Comparison of ENCODE assay signal across 9 cellular contexts in genomic region chr14:53952533-53952932, GRCh38. TPM values are rescaled to one million over a fixed set of nuclear protein-coding genes. Genes with fewer than 3 reads are reported as not detected.
DNase-seq lines count a peak whose midpoint lies in the region; ATAC-seq and TF ChIP-seq lines count a peak whose summit lies in the region.
"Had no signal": no experiment of that assay in that cellular context is flagged by ENCODE, and none has a peak within 500 bp of the region (broad histone marks: within the 10 kb centered on the region; RNA-seq: fewer than 3 reads in every experiment).

No MANE protein-coding gene starts in this region.

- H3K4me1 ChIP-seq in BLaER1: peaks cover 63% of the 10 kb centered on the region
- no peaks in the 10 kb centered on the region for H3K4me1 ChIP-seq in fibroblast of lung (ENCODE audit: control insufficient read depth, extremely low read depth, insufficient read depth, low read length)
- H3K4me1 ChIP-seq in osteoblast (ENCODE audit: insufficient read depth, low read length): peaks cover 13% of the 10 kb centered on the region

- 0 out of 2 replicates have a peak, but pooled peaks cover 11% of the 10 kb centered on the region for H4K20me1 ChIP-seq in BLaER1
- no peaks in the 10 kb centered on the region for H4K20me1 ChIP-seq in fibroblast of lung (ENCODE audit: control insufficient read depth, extremely low read depth, insufficient read depth, low read length)
- peaks cover 2% of the 10 kb centered on the region for H4K20me1 ChIP-seq in osteoblast (ENCODE audit: insufficient read depth, low read length)

- peaks cover 14% of the 10 kb centered on the region; the same call in 1 of the 2 replicates for H3K27me3 ChIP-seq in BLaER1
- peaks cover 6% of the 10 kb centered on the region for H3K27me3 ChIP-seq in fibroblast of lung (ENCODE audit: control insufficient read depth, insufficient read depth, low read length)
- H3K27me3 ChIP-seq in osteoblast (ENCODE audit: insufficient read depth, low read length): peaks cover 86% of the 10 kb centered on the region

- H3K27ac ChIP-seq in BLaER1: no peak overlapping the region
- H3K27ac ChIP-seq in fibroblast of lung (ENCODE audit: insufficient read depth, low read length): no peak overlapping the region
- H3K27ac ChIP-seq in osteoblast (ENCODE audit: low read depth, low read length): no peak overlapping the region
- no peak overlapping the region for H3K27ac ChIP-seq in substantia nigra (ENCODE audit: low read depth, low read length, poor library complexity, severe bottlenecking)

- H3K36me3 ChIP-seq in BLaER1 (peaks cover 30% of the 10 kb centered on the region), fibroblast of lung (ENCODE audit: control insufficient read depth, insufficient read depth, low read length) (peaks cover 2% of the 10 kb centered on the region), osteoblast (ENCODE audit: insufficient read depth, low read length) (no peaks in the 10 kb centered on the region)

- peak overlapping the region; percentile 76 for H3K4me3 ChIP-seq in BLaER1
- H3K4me3 ChIP-seq in fibroblast of lung (replicated peaks in 1 of 4; ENCODE audit: control extremely low read depth in 1 of 4, insufficient read depth in 1 of 4, low read depth in 3 of 4, low read length in 4 of 4): peak overlapping the region; percentile 86 to 94 (median 89)
- peak overlapping the region; percentile 65 for H3K4me3 ChIP-seq in osteoblast (ENCODE audit: insufficient read depth, low read length)

- ATAC-seq in HG03520 (IDR thresholded peaks at IDR 0.05; ENCODE audit: unreplicated experiment) (no peak), GM21825 (IDR thresholded peaks at IDR 0.05; ENCODE audit: unreplicated experiment) (no peak), HG03442 (IDR thresholded peaks at IDR 0.05; ENCODE audit: unreplicated experiment) (no peak)
- ATAC-seq: activated CD4-positive, CD25-positive, alpha-beta regulatory T cell treated with anti-CD3 and anti-CD28 coated beads, Interleukin-2, amount 50 U/mL, for 24 hours had no signal

- TF ChIP-seq CTCF in fibroblast of lung (conservative IDR thresholded peaks at IDR 0.05 in 1 of 2, IDR thresholded peaks at IDR 0.05 in 1 of 2; ENCODE audit: low read depth in 1 of 2, low read length in 2 of 2) (no peak), osteoblast (IDR thresholded peaks at IDR 0.05; ENCODE audit: extremely low read depth, low read depth, low read length) (no peak)

- DNase-seq in RPMI7951 (ENCODE audit: low read depth) (peak; percentile 19), fibroblast of lung (ENCODE audit: low read depth in 2 of 2) (peak in 1 of 2 donors; percentile 26), osteoblast (ENCODE audit: insufficient read length, low spot score, missing footprints) (no peak), substantia nigra (lab: John Stamatoyannopoulos, UW) (no peak)

- H3K9me3 ChIP-seq in BLaER1 (no peaks in the 10 kb centered on the region), fibroblast of lung (ENCODE audit: control insufficient read depth, insufficient read depth, low read depth, low read length) (no peaks in the 10 kb centered on the region), osteoblast (ENCODE audit: low read depth, low read length) (no peaks in the 10 kb centered on the region)

- H3K9ac ChIP-seq in BLaER1 (peak overlapping the region; percentile 51; the same call in 1 of the 2 replicates), fibroblast of lung (ENCODE audit: insufficient read depth, low read length) (peak overlapping the region; percentile 30)

- H2AFZ ChIP-seq in fibroblast of lung (ENCODE audit: low read length) (peak overlapping the region; percentile 85), osteoblast (ENCODE audit: low read length) (peak overlapping the region; percentile 69)

- peaks cover 2% of the 10 kb centered on the region for H3K79me2 ChIP-seq in fibroblast of lung (ENCODE audit: control insufficient read depth, insufficient read depth, low read length)
- no peaks in the 10 kb centered on the region for H3K79me2 ChIP-seq in osteoblast (ENCODE audit: insufficient read depth, low read length)

- H3K4me2 ChIP-seq in BLaER1 (peak overlapping the region; percentile 89), fibroblast of lung (ENCODE audit: extremely low read depth, insufficient read depth, low read length) (peak overlapping the region; percentile 95), osteoblast (ENCODE audit: insufficient read depth, low read length) (peak overlapping the region; percentile 89)

RNA-seq across cellular contexts. Expression of gene BMP4, which starts 4.1 kb away (rescaled TPM):
- total RNA-seq in RPMI7951 (2014; rRNA removed; shearing (Covaris generic)): 76.8 and 77.1 TPM in 2 replicates
- total RNA-seq in fibroblast of lung: 27.2 and 77.5 TPM in 2 replicates
- 11.4 and 22.9 TPM in 2 replicates for polyA plus RNA-seq in fibroblast of lung
- polyA plus RNA-seq in fibroblast of lung (2012): 17.1 and 34.4 TPM in 2 replicates
- 11.3 and 36.3 TPM in 2 replicates for polyA minus RNA-seq in fibroblast of lung (ENCODE audit: low replicate concordance)
- 6.8 and 7.6 TPM in 2 replicates for total RNA-seq in osteoblast
